21 cellular contexts compared by ENCODE assay signal in the genomic region with DNA sequence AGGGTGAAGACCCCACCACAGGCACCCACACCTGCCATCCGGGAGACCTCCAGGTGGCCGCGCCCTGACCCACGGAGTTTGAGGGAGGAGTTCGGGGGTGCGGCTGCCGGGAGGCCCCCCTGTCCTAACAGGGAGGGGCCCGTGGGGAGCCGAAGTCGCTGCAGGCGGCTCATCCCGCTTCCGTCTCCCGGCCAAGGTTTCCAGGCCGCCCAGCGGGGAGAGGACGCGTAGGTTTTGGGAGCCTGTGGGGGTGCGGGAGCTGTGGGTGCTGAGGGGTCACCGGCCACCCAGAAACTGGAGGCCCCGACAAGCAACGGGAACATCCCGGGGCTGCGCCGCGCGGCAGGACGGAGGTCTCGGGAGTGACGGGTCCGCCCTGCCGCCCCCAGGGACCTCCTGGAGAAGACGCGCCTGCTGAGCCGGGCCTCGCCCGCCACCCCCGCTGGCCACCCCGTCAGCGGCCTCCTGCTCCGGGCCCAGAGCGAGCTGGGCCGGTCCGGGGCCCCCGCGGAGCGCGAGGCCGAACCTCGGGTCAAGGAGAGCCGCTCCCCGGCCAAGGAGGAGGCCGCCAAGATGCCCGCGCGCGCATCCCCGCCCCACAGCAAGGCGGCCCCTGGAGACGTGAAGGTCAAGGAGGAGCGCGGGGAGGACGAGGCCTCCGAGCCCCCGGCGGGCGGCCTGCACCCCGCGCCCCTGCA. TPM values are rescaled to one million over a fixed set of nuclear protein-coding genes. Genes with fewer than 3 reads are reported as not detected.
DNase-seq lines count a peak whose midpoint lies in the region; ATAC-seq, FAIRE-seq and TF ChIP-seq lines count a peak whose summit lies in the region.
"Had no signal": no experiment of that assay in that cellular context is flagged by ENCODE, and none has a peak within 500 bp of the region (broad histone marks: within the 10 kb centered on the region; RNA-seq: fewer than 3 reads in every experiment).

No MANE protein-coding gene starts in this region.

- H3K4me1 ChIP-seq in GM23338 (ENCODE audit: insufficient read depth) (peaks cover 7% of the 10 kb centered on the region), H1 (replicated peaks in 1 of 4; ENCODE audit: control insufficient read depth in 3 of 4, insufficient read depth in 4 of 4, low read length in 3 of 4) (peaks cover 0 to 6% (median 5%) of the 10 kb centered on the region in 4 experiments; a peak in 2 of 7 replicates), iPS DF 6.9 (ENCODE audit: control insufficient read depth, insufficient read depth, low read length) (no peaks in the 10 kb centered on the region), psoas muscle (no peaks in the 10 kb centered on the region)
- H3K4me1 ChIP-seq: transverse colon had no signal

- no peak for TF ChIP-seq EP300 in H1 (IDR thresholded peaks at IDR 0.05; ENCODE audit: borderline replicate concordance in 1 of 2, low read depth in 2 of 2, low read length in 2 of 2)

- peak; percentile 43 for DNase-seq in GM23338 (ENCODE audit: low spot score)
- no peak for DNase-seq in H1 (ENCODE audit: low read depth in 1 of 2, low spot score in 2 of 2)
- no peak for DNase-seq in iPS DF 6.9 (ENCODE audit: low read depth, low spot score)
- DNase-seq in psoas muscle = peak in 1 of 2 donors; percentile 17
- DNase-seq in effector CD4-positive, alpha-beta T cell = no peak
- DNase-seq in NCI-H510A treated with DMSO at 0.1 percent for 48 hours (lab: John Stamatoyannopoulos, UW) = no peak
- DNase-seq: activated CD4-positive, alpha-beta T cell treated with anti-CD3 and anti-CD28 coated beads for 48 hours; activated gamma-delta T cell; central memory CD4-positive, alpha-beta T cell; GF-D8; hippocampal formation; naive B cell; stimulated activated CD4-positive, alpha-beta T cell treated with anti-CD3 and anti-CD28 coated beads, Interleukin-12 subunit alpha, Interleukin-12 subunit beta, amount 100 ng/mL, for 4 hours; transverse colon had no signal

- TF ChIP-seq CTCF in GM23338 (conservative IDR thresholded peaks at IDR 0.05; ENCODE audit: low read depth in 2 of 2) (no peak), H1 (IDR thresholded peaks at IDR 0.05; ENCODE audit: control extremely low read depth in 1 of 3, insufficient read depth in 1 of 3, low read depth in 1 of 3, low read length in 3 of 3) (no peak), psoas muscle (IDR thresholded peaks at IDR 0.05) (no peak)

- 9% methylated on average over 30 of the region's 69 CpGs; no CpG with 5 or more reads in 1 of the 2 experiments for WGBS in H1 (ENCODE audit: extremely low coverage in 1 of 2, insufficient coverage in 1 of 2, insufficient read length in 1 of 2, insufficient replicate concordance in 2 of 2, low coverage in 1 of 2, low lambda C conversion rate in 2 of 2, missing lambda C conversion rate in 1 of 2), 2 experiments
- WGBS in iPS DF 6.9 (ENCODE audit: insufficient coverage, insufficient read length) = no CpG with 5 or more reads among the region's 69 CpGs
- WGBS in psoas muscle, 3 donors = 71 to 84% (median 73%) methylated on average over 45 to 69 of the region's 69 CpGs

- H3K27ac ChIP-seq in GM23338 (ENCODE audit: low read depth) = no peak overlapping the region
- H3K27ac ChIP-seq in H1 (ENCODE audit: low read depth, low read length) = no peak overlapping the region
- no peak overlapping the region for H3K27ac ChIP-seq in iPS DF 6.9 (ENCODE audit: low read length)
- H3K27ac ChIP-seq in psoas muscle = no peak overlapping the region
- H3K27ac ChIP-seq: C4-2B, RWPE1 had no signal

- H4K5ac ChIP-seq in H1 (ENCODE audit: insufficient read length, low read depth, low read length) = no peak overlapping the region

- no peak overlapping the region for H3K9ac ChIP-seq in H1 (replicated peaks in 1 of 4; ENCODE audit: extremely low read depth in 1 of 4, low read depth in 3 of 4, low read length in 3 of 4)

- peaks cover 7% of the 10 kb centered on the region for H3K4me1 Mint-ChIP-seq in GM23338
- H3K4me1 Mint-ChIP-seq: naive B cell had no signal

- peaks cover 2% of the 10 kb centered on the region; the same call in 1 of the 2 replicates for H3K79me1 ChIP-seq in H1 (ENCODE audit: low read depth, low read length)

- POLR2A ChIA-PET in H1 (lab: Charles Lee; ENCODE audit: partially characterized antibody) = interaction anchor here (1.1 to 6.6 kb wide), 13 partner anchors 9 to 152 kb away, joined by 3 to 60 read pairs (median 9); partner anchors contain the start of genes LRCOL1 and P2RX2

- CTCF ChIA-PET in H1 (lab: Charles Lee; ENCODE audit: partially characterized antibody) = interaction anchor here (1.0 to 1.5 kb wide), 2 partner anchors 20 to 22 kb away, joined by 3 read pairs; no protein-coding TSS in a partner anchor

- H3K27me3 ChIP-seq in GM23338 (ENCODE audit: insufficient read depth) (peaks cover 38% of the 10 kb centered on the region), H1 (replicated peaks in 1 of 4; ENCODE audit: control insufficient read depth in 3 of 4, extremely low read depth in 1 of 4, insufficient read depth in 3 of 4, low read length in 3 of 4) (peaks cover 26 to 55% (median 45%) of the 10 kb centered on the region in 4 experiments), iPS DF 6.9 (ENCODE audit: control insufficient read depth, insufficient read depth, low read length) (peaks cover 5% of the 10 kb centered on the region; the same call in 1 of the 2 replicates), psoas muscle (ENCODE audit: insufficient read depth in 3 of 3, low read length in 2 of 3) (no peaks in the 10 kb centered on the region)
- H3K27me3 ChIP-seq: transverse colon had no signal

- H3K14ac ChIP-seq in H1 (ENCODE audit: insufficient read length) = no peak overlapping the region

- H2AFZ ChIP-seq in GM23338 (no peak overlapping the region), H1 (ENCODE audit: low read length) (no peak overlapping the region)

- H3K27me3 Mint-ChIP-seq in GM23338 (ENCODE audit: insufficient read depth, low read depth, poor library complexity) = peaks cover 59% of the 10 kb centered on the region
- H3K27me3 Mint-ChIP-seq: naive B cell had no signal

- H3K4me3 Mint-ChIP-seq in GM23338 = peak overlapping the region; percentile 52; the same call in 2 of the 3 replicates
- H3K4me3 Mint-ChIP-seq: naive B cell had no signal

- ATAC-seq in GM23338 = peak; percentile 4
- no peak for ATAC-seq in psoas muscle
- ATAC-seq in GM21423 (IDR thresholded peaks at IDR 0.05; ENCODE audit: unreplicated experiment) = no peak
- ATAC-seq in HG03565 (IDR thresholded peaks at IDR 0.05; ENCODE audit: unreplicated experiment) = no peak

- H2BK12ac ChIP-seq in H1 (ENCODE audit: low read depth, low read length) = no peak overlapping the region

- H3K9me3 Mint-ChIP-seq in GM23338 = peaks cover 3% of the 10 kb centered on the region; the same call in 1 of the 3 replicates
- H3K9me3 Mint-ChIP-seq: naive B cell had no signal

- H3K36me3 ChIP-seq in GM23338 (ENCODE audit: insufficient read depth) (no peaks in the 10 kb centered on the region), H1 (ENCODE audit: control insufficient read depth in 2 of 4, insufficient read depth in 4 of 4, low read length in 3 of 4) (peaks cover 2 to 4% (median 3%) of the 10 kb centered on the region in 4 experiments; a peak in 5 of 8 replicates), iPS DF 6.9 (ENCODE audit: control insufficient read depth, insufficient read depth, low read length) (peaks cover 5% of the 10 kb centered on the region), psoas muscle (ENCODE audit: insufficient read depth in 1 of 2, low read depth in 1 of 2) (peaks cover 0 to 41% of the 10 kb centered on the region in 2 donors)
- H3K36me3 ChIP-seq: transverse colon had no signal

- H3K4me2 ChIP-seq in GM23338 = peak overlapping the region; percentile 90
- H3K4me2 ChIP-seq in H1 (ENCODE audit: insufficient read depth in 1 of 2, low read depth in 2 of 2, low read length in 2 of 2) = peak overlapping the region; percentile 67 to 82

- H3K18ac ChIP-seq in H1 (ENCODE audit: extremely low read depth, low read length) = no peak overlapping the region; the same call in 1 of the 2 replicates

- H2AK5ac ChIP-seq in H1 (ENCODE audit: low read depth, low read length) = no peak overlapping the region

- H3K36me3 Mint-ChIP-seq in GM23338 (ENCODE audit: low read depth) = peaks cover 18% of the 10 kb centered on the region

- no peak overlapping the region for H2BK120ac ChIP-seq in H1 (replicated peaks; ENCODE audit: low read depth, low read length)

- H4K8ac ChIP-seq in H1 (ENCODE audit: extremely low read depth, insufficient read depth, low read length) = no peak overlapping the region

- H3K4me3 ChIP-seq in GM23338 (peak overlapping the region; percentile 56), H1 (ENCODE audit: extremely low read depth in 1 of 4, insufficient read depth in 2 of 4, low read depth in 3 of 4, low read length in 4 of 4) (peak overlapping the region; percentile 28 to 59 (median 36); a peak in 6 of 8 replicates), iPS DF 6.9 (ENCODE audit: low read length) (peak overlapping the region; percentile 32; the same call in 1 of the 2 replicates), psoas muscle (peak overlapping the region; percentile 41)

- no peak overlapping the region for H4K91ac ChIP-seq in H1 (replicated peaks; ENCODE audit: insufficient read length, low read length)

- H3K9me3 ChIP-seq in H1 (ENCODE audit: insufficient read depth in 2 of 2, low read depth in 1 of 2, low read length in 1 of 2) = peaks cover 0 to 5% of the 10 kb centered on the region in 2 experiments; a peak in 1 of 4 replicates
- H3K9me3 ChIP-seq in iPS DF 6.9 (ENCODE audit: control insufficient read depth, insufficient read depth, low read length) = no peaks in the 10 kb centered on the region
- H3K9me3 ChIP-seq in psoas muscle = no peaks in the 10 kb centered on the region
- H3K9me3 ChIP-seq: transverse colon had no signal

- H2BK5ac ChIP-seq in H1 (ENCODE audit: low read depth, low read length) = no peak overlapping the region

- peaks cover 18% of the 10 kb centered on the region; the same call in 1 of the 2 replicates for H3K23me2 ChIP-seq in H1 (ENCODE audit: low read depth, low read length)

- TF ChIP-seq POLR2A in H1 (IDR thresholded peaks at IDR 0.05; ENCODE audit: control extremely low read depth in 1 of 2, low read depth in 2 of 2, low read length in 2 of 2) = no peak; a peak in 1 of 3 replicates

- no peak overlapping the region for H3K56ac ChIP-seq in H1 (replicated peaks; ENCODE audit: insufficient read length, low read depth, low read length)

- H3K9me2 ChIP-seq in GM23338 (ENCODE audit: insufficient read depth) = no peaks in the 10 kb centered on the region

- TF ChIP-seq RAD21 in H1 (IDR thresholded peaks at IDR 0.05 in 1 of 2, conservative IDR thresholded peaks at IDR 0.05 in 1 of 2; ENCODE audit: low read depth in 2 of 2, low read length in 2 of 2) = no peak

- intact Hi-C loops in psoas muscle (cut with DNase I) = no loop called here

- H2BK15ac ChIP-seq in H1 (ENCODE audit: low read length) = no peak overlapping the region

- no peak for FAIRE-seq in H1 (lab: Jason Lieb, UNC)
- FAIRE-seq: GM12891 had no signal

- H3F3A ChIP-seq in GM23338 (replicated peaks; ENCODE audit: low read depth) = peaks cover 17% of the 10 kb centered on the region

- no peak overlapping the region for H3K27ac Mint-ChIP-seq in GM23338
- H3K27ac Mint-ChIP-seq: naive B cell had no signal

- no peak overlapping the region for H3K4ac ChIP-seq in H1 (replicated peaks; ENCODE audit: insufficient read length, low read depth, low read length)

- no peak overlapping the region for H3K23ac ChIP-seq in H1 (ENCODE audit: insufficient read length)

- H3K79me2 ChIP-seq in GM23338 (replicated peaks; ENCODE audit: insufficient read depth) (no peaks in the 10 kb centered on the region), H1 (ENCODE audit: control insufficient read depth in 1 of 2, insufficient read depth in 2 of 2, low read length in 2 of 2) (no peaks in the 10 kb centered on the region)

- no peak overlapping the region for H2BK20ac ChIP-seq in H1 (ENCODE audit: low read length)

- H4K20me1 ChIP-seq in GM23338 (replicated peaks; ENCODE audit: insufficient read depth) (peaks cover 15% of the 10 kb centered on the region), H1 (replicated peaks in 1 of 2; ENCODE audit: control insufficient read depth in 1 of 2, insufficient read depth in 2 of 2, low read length in 2 of 2) (peaks cover 15 to 24% of the 10 kb centered on the region in 2 experiments)

RNA-seq across cellular contexts. Expression of gene LRCOL1, which starts 27.7 kb away (rescaled TPM):
- 1.7 TPM in 1 of 2 replicates, not detected in the other for total RNA-seq in GM23338 (2014; rRNA removed; shearing (Covaris generic))
- not detected in 2 replicates for polyA plus RNA-seq in GM23338 (2016; fragmentation: Nextera tagmentation; extraction: Ambion mirVana)
- not detected in 2 replicates for total RNA-seq in H1 (2021; fragmentation: NEBNext Ultra II Directional; extraction: Animal tissue kit (Norgen Biotek cat#: 25700))
- polyA plus RNA-seq in H1 (2011; rRNA removed) = 0.42 TPM in 1 of 2 replicates, not detected in the other
- polyA plus RNA-seq in H1 (2011; cell fraction: cytosol; rRNA removed) = 0.18 TPM
- polyA plus RNA-seq in H1 (2011; cell fraction: nucleus; rRNA removed) = 1.6 TPM
- not detected in 4 replicates for polyA plus RNA-seq in H1 (2012, experiment 1 of 2)
- polyA plus RNA-seq in H1 (2012, experiment 2 of 2) = not detected
- not detected for polyA plus RNA-seq in H1 (2013, experiment 1 of 2)
- polyA plus RNA-seq in H1 (2013, experiment 2 of 2) = 0.09 TPM
- not detected in 2 replicates for polyA minus RNA-seq in H1 (2011; rRNA and poly(A)+ RNA removed)
- polyA minus RNA-seq in H1 (2011; cell fraction: cytosol; rRNA and poly(A)+ RNA removed) = not detected
- polyA minus RNA-seq in H1 (2011; cell fraction: nucleus; rRNA and poly(A)+ RNA removed) = not detected
- total RNA-seq in psoas muscle = under 1 TPM in 1 of 4 donors, not detected in 3; 0.32 TPM
- under 1 TPM in 1 of 3 donors, not detected in 2; 0.13 TPM for polyA plus RNA-seq in psoas muscle
- total RNA-seq: lower leg skin, transverse colon had no signal

RNA-seq across cellular contexts. Expression of gene P2RX2, which starts 35.8 kb away (rescaled TPM):
- 1.7 and 3.0 TPM in 2 replicates for total RNA-seq in GM23338 (2014; rRNA removed; shearing (Covaris generic))
- 1.1 and 2.3 TPM in 2 replicates for polyA plus RNA-seq in GM23338 (2016; fragmentation: Nextera tagmentation; extraction: Ambion mirVana)
- 0.84 and 1.5 TPM in 2 replicates for total RNA-seq in H1 (2021; fragmentation: NEBNext Ultra II Directional; extraction: Animal tissue kit (Norgen Biotek cat#: 25700))
- 2.2 and 6.3 TPM in 2 replicates for polyA plus RNA-seq in H1 (2011; rRNA removed)
- polyA plus RNA-seq in H1 (2011; cell fraction: cytosol; rRNA removed) = 4.0 TPM
- polyA plus RNA-seq in H1 (2011; cell fraction: nucleus; rRNA removed) = 40.4 TPM
- polyA plus RNA-seq in H1 (2012, experiment 1 of 2) = 2.0 to 3.0 TPM (median 2.5 TPM) in 4 replicates
- 1.5 TPM for polyA plus RNA-seq in H1 (2012, experiment 2 of 2)
- polyA plus RNA-seq in H1 (2013, experiment 1 of 2) = 1.9 TPM
- 1.7 TPM for polyA plus RNA-seq in H1 (2013, experiment 2 of 2)
- 0.50 and 0.54 TPM in 2 replicates for polyA minus RNA-seq in H1 (2011; rRNA and poly(A)+ RNA removed)
- 0.59 TPM for polyA minus RNA-seq in H1 (2011; cell fraction: cytosol; rRNA and poly(A)+ RNA removed)
- 2.2 TPM for polyA minus RNA-seq in H1 (2011; cell fraction: nucleus; rRNA and poly(A)+ RNA removed)
- not detected for total RNA-seq in psoas muscle
- under 1 TPM in 1 of 3 donors, not detected in 2; 0.01 TPM for polyA plus RNA-seq in psoas muscle
- total RNA-seq: lower leg skin, posterior vena cava had no signal
